Comparison of ENCODE assay signal across 26 cellular contexts in the genomic region with DNA sequence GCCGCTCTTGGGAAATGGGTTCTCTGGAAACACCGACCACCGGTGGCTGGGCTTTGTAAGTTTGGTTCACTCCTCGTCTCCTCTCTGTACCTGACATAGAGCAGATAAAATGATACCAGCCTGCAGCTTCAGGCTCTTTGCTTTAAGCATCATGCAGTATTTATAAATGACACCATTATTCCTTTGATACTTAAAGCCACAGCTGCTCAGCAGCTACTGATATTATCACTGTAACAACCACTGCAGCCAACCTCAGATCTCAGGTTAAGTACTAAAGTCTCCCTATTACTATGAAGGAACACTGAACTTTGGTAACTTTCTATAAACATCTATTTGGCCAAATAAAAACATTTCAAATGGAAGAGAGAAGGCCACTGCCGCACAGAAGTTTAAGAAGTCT. TPM values are rescaled to one million over a fixed set of nuclear protein-coding genes. Genes with fewer than 3 reads are reported as not detected.
"Had no signal": no experiment of that assay in that cellular context is flagged by ENCODE, and none has a peak within 500 bp of the region (broad histone marks: within the 10 kb centered on the region; RNA-seq: fewer than 3 reads in every experiment).

No MANE protein-coding gene starts in this region.

- H3K27me3 ChIP-seq: adrenal gland, body of pancreas, dorsolateral prefrontal cortex, gastrocnemius medialis, right atrium auricular region, spleen, tibial nerve had no signal

- H3K4me1 ChIP-seq: adrenal gland, body of pancreas, gastrocnemius medialis, tibial nerve had no signal

- H3K36me3 Mint-ChIP-seq: activated naive CD4-positive, alpha-beta T cell treated with anti-CD3 and anti-CD28 coated beads, Interleukin-2, amount 50 U/mL, for 72 hours had no signal

- H3K27ac ChIP-seq: adrenal gland, body of pancreas, gastrocnemius medialis, right atrium auricular region, spleen, tibial nerve had no signal

- H3K9me3 ChIP-seq: adrenal gland, body of pancreas, gastrocnemius medialis, right atrium auricular region, spleen, tibial nerve had no signal

- H3K9me3 Mint-ChIP-seq: activated naive CD4-positive, alpha-beta T cell treated with anti-CD3 and anti-CD28 coated beads, Interleukin-2, amount 50 U/mL, for 72 hours; activated T-cell treated with anti-CD3 and anti-CD28 coated beads, Interleukin-2, amount 50 U/mL, for 4 hours had no signal

- DNase-seq: activated CD4-positive, alpha-beta T cell treated with anti-CD3 and anti-CD28 coated beads for 48 hours; activated CD4-positive, alpha-beta T cell treated with anti-CD3 and anti-CD28 coated beads, Interleukin-2, amount 50 U/mL, for 48 hours; activated CD4-positive, CD25-positive, alpha-beta regulatory T cell; activated CD8-positive, alpha-beta memory T cell treated with anti-CD3 and anti-CD28 coated beads for 24 hours; activated CD8-positive, alpha-beta memory T cell treated with anti-CD3 and anti-CD28 coated beads, Interleukin-2, amount 50 U/mL, for 4 hours; activated naive CD4-positive, alpha-beta T cell; activated T-cell treated with anti-CD3 and anti-CD28 coated beads, Interleukin-2, amount 50 U/mL, for 4 hours; adrenal gland; aorta; body of pancreas; dorsolateral prefrontal cortex; effector memory CD4-positive, alpha-beta T cell; erythroblast; gastrocnemius medialis; glutamatergic neuron; left cardiac atrium; left ventricle myocardium superior; occipital lobe; spleen; stimulated activated naive CD4-positive, alpha-beta T cell treated with Interleukin-2 at 50 U/mL for 16 hours had no signal

- H3K27ac Mint-ChIP-seq: activated naive CD4-positive, alpha-beta T cell treated with anti-CD3 and anti-CD28 coated beads, Interleukin-2, amount 50 U/mL, for 72 hours had no signal

- H3K4me3 Mint-ChIP-seq: activated T-cell treated with anti-CD3 and anti-CD28 coated beads, Interleukin-2, amount 50 U/mL, for 4 hours had no signal

- ATAC-seq: activated naive CD4-positive, alpha-beta T cell treated with anti-CD3 and anti-CD28 coated beads, Interleukin-2, amount 50 U/mL, for 72 hours; body of pancreas; gastrocnemius medialis; left ventricle myocardium superior had no signal

- H3K4me3 ChIP-seq: adrenal gland, body of pancreas, dorsolateral prefrontal cortex, gastrocnemius medialis, right atrium auricular region, spleen, tibial nerve had no signal

RNA-seq across cellular contexts. Expression of a gene that starts 34.6 kb away (rescaled TPM):
- total RNA-seq: activated naive CD4-positive, alpha-beta T cell treated with anti-CD3 and anti-CD28 coated beads, Interleukin-2, amount 50 U/mL, for 72 hours; activated T-cell treated with anti-CD3 and anti-CD28 coated beads, Interleukin-2, amount 50 U/mL, for 4 hours; lung microvascular endothelial cell; T-helper 2 cell treated with Interferon-gamma antibody and Interleukin-4, amounts not matched to agents 100 ng/mL and 5 ng/mL, for 36 hours had no signal

RNA-seq across cellular contexts. Expression of a gene that starts 37.2 kb away (rescaled TPM):
- total RNA-seq: activated naive CD4-positive, alpha-beta T cell treated with anti-CD3 and anti-CD28 coated beads, Interleukin-2, amount 50 U/mL, for 72 hours; activated T-cell treated with anti-CD3 and anti-CD28 coated beads, Interleukin-2, amount 50 U/mL, for 4 hours; spleen; T-helper 2 cell treated with Interferon-gamma antibody and Interleukin-4, amounts not matched to agents 100 ng/mL and 5 ng/mL, for 36 hours; tibial nerve had no signal

RNA-seq across cellular contexts. Expression of a gene that starts 41.8 kb away (rescaled TPM):
- polyA plus RNA-seq: keratinocyte had no signal
